In the genomic region with DNA sequence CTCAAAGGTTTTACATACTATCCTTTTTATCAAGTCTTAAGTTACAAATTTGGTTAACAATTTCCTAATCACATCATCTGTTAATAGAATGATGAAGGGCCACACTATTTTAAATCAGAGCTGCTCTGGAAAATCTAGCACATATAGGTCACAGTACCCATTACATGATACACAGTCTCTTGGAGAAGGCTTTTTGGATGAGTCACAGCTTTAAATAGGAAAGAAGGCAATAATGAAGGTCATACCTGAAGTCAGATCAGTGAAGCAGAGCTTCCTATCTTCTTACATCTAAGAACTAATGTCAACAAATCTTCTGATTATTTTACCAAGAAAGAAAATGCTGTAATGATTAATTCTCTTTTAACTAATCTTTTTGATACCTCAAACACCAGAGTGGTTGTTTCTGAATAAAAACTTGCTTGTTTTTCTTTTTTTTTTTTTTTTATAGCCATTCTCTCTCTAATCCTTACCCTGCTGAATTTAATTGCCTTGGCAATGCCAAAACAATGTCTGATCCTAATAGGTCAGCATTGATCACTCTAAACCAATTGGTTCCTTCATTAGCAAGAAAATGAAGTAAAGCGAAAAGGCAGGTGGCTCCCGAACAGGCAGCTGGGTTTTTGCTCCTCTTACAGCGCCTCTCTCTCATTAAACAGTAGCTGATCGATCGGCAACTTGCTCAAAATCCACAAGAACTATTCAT, we compare ENCODE assay signal across 16 cellular contexts.
A peak's percentile ranks its signal among the peaks of the same experiment; 100 is the strongest.
DNase-seq lines count a peak whose midpoint lies in the region; ATAC-seq and TF ChIP-seq lines count a peak whose summit lies in the region.
"Had no signal": no experiment of that assay in that cellular context is flagged by ENCODE, and none has a peak within 500 bp of the region (broad histone marks: within the 10 kb centered on the region; RNA-seq: fewer than 3 reads in every experiment).

No MANE protein-coding gene starts in this region.

- no peak overlapping the region for H4K5ac ChIP-seq in IMR-90 (ENCODE audit: low read depth, low read length)

- no peaks in the 10 kb centered on the region for H3K79me1 ChIP-seq in IMR-90 (ENCODE audit: low read depth in 1 of 2, low read length in 2 of 2)

- H3K14ac ChIP-seq in IMR-90 (replicated peaks; ENCODE audit: low read depth, low read length), result no peak overlapping the region

- no peak for ATAC-seq in IMR-90 (ENCODE audit: low read depth)
- no peak for ATAC-seq in body of pancreas
- ATAC-seq: naive thymus-derived CD4-positive, alpha-beta T cell had no signal

- BruUV-seq in IMR-90 (replicated peaks; lab: Mats Ljungman, UMichigan), result no TSS peak

- no peak overlapping the region for H3K23ac ChIP-seq in IMR-90 (ENCODE audit: low read depth, low read length)

- H4K91ac ChIP-seq in IMR-90 (ENCODE audit: insufficient read depth, low read depth, low read length), result no peak overlapping the region

- no peak overlapping the region for H2BK120ac ChIP-seq in IMR-90 (ENCODE audit: low read depth, low read length)

- H3K36me3 ChIP-seq in IMR-90 (ENCODE audit: control insufficient read depth, insufficient read depth, low read length) (no peaks in the 10 kb centered on the region), kidney epithelial cell (ENCODE audit: control insufficient read depth, insufficient read depth, low read length) (no peaks in the 10 kb centered on the region), body of pancreas (replicated peaks in 1 of 2; ENCODE audit: insufficient read depth in 1 of 2, low read depth in 2 of 2) (no peaks in the 10 kb centered on the region)
- H3K36me3 ChIP-seq: thoracic aorta had no signal

- H2AK5ac ChIP-seq in IMR-90 (ENCODE audit: low read depth, low read length), result no peak overlapping the region

- no peak overlapping the region for H3K4me2 ChIP-seq in IMR-90 (ENCODE audit: low read depth, low read length)

- H3K27me3 ChIP-seq in IMR-90 (ENCODE audit: control insufficient read depth, insufficient read depth, low read length) (no peaks in the 10 kb centered on the region), kidney epithelial cell (ENCODE audit: control insufficient read depth, insufficient read depth, low read length) (no peaks in the 10 kb centered on the region), body of pancreas (no peaks in the 10 kb centered on the region)

- no peak overlapping the region for H3K18ac ChIP-seq in IMR-90 (ENCODE audit: low read depth, low read length)

- H2AK9ac ChIP-seq in IMR-90 (replicated peaks; ENCODE audit: low read depth, low read length, poor library complexity), result no peak overlapping the region

- H3K56ac ChIP-seq in IMR-90 (ENCODE audit: extremely low read depth, insufficient read depth, low read length), result no peak overlapping the region

- in situ Hi-C loops in IMR-90 (cut with MboI; ENCODE audit: low sequenced_read_pairs), result no loop called here

- H3K9ac ChIP-seq in IMR-90 (ENCODE audit: low read depth, low read length), result no peak overlapping the region

- H3K4ac ChIP-seq in IMR-90 (ENCODE audit: low read depth, low read length), result no peak overlapping the region

- intact Hi-C loops in IMR-90 (cut with micrococcal nuclease) (no loop called here), body of pancreas (cut with DNase I) (no loop called here)

- H4K20me1 ChIP-seq in IMR-90 (ENCODE audit: insufficient read depth, low read length), result no peaks in the 10 kb centered on the region

- TF ChIP-seq POLR2A in IMR-90 (IDR thresholded peaks at IDR 0.05; ENCODE audit: low read depth, low read length) (no peak), body of pancreas (IDR thresholded peaks at IDR 0.05) (no peak)

- TF ChIP-seq CTCF in IMR-90 (conservative IDR thresholded peaks at IDR 0.05; ENCODE audit: low read depth, low read length) (no peak), kidney epithelial cell (IDR thresholded peaks at IDR 0.05; ENCODE audit: insufficient read depth, low read length, poor library complexity, severe bottlenecking) (no peak), body of pancreas (IDR thresholded peaks at IDR 0.05) (no peak), GM10266 (IDR thresholded peaks at IDR 0.05; ENCODE audit: control insufficient read depth, insufficient read depth, low read depth, missing control alignments) (no peak)

- no peak overlapping the region for H2AFZ ChIP-seq in IMR-90 (replicated peaks; ENCODE audit: low read length, poor library complexity)

- CTCF ChIA-PET in IMR-90 (lab: Yijun Ruan, JAX), result no interaction called here

- WGBS in IMR-90 (ENCODE audit: extremely low coverage in 2 of 2, insufficient read length in 1 of 2), 2 experiments, result 80% methylated on average over 1 of the region's 5 CpGs; no CpG with 5 or more reads in 1 of the 2 experiments
- WGBS in body of pancreas, 2 donors, result 70 to 76% methylated on average over 5 of the region's 5 CpGs

- H3K9me3 ChIP-seq in IMR-90 (ENCODE audit: control insufficient read depth, insufficient read depth, low read length) (no peaks in the 10 kb centered on the region), body of pancreas (no peaks in the 10 kb centered on the region)
- H3K9me3 ChIP-seq: thoracic aorta had no signal

- DNase-seq in ELR (ENCODE audit: low read depth) (peak; percentile 51), IMR-90 (peak; percentile 55), astrocyte of the hippocampus (ENCODE audit: low read depth, low spot score) (peak; percentile 11), kidney epithelial cell (ENCODE audit: low read depth) (peak; percentile 26), body of pancreas (no peak), DMS79 (lab: John Stamatoyannopoulos, UW) (no peak), GM10266 (ENCODE audit: extremely low spot score) (no peak), NOMO-1 (lab: John Stamatoyannopoulos, UW; ENCODE audit: unreplicated experiment in 2 of 2) (no peak)
- DNase-seq: activated naive CD4-positive, alpha-beta T cell treated with anti-CD3 and anti-CD28 coated beads, Interleukin-2, amount 10 ng/mL, durations not matched to agents 7 days and 5 days; AML-193; cerebellar nuclear complex; naive thymus-derived CD4-positive, alpha-beta T cell; NCI-H1048; NCI-H2227 treated with DMSO at 0.1 percent for 48 hours had no signal

- H3K4me1 ChIP-seq in IMR-90 (ENCODE audit: control insufficient read depth, insufficient read depth, low read length) (peaks cover 2% of the 10 kb centered on the region; the same call in 1 of the 2 replicates), body of pancreas (no peaks in the 10 kb centered on the region)

- H4K8ac ChIP-seq in IMR-90 (ENCODE audit: low read depth in 2 of 2, low read length in 2 of 2), result no peak overlapping the region

- no peaks in the 10 kb centered on the region for H3K9me1 ChIP-seq in IMR-90 (ENCODE audit: insufficient read depth, low read length)

- POLR2A ChIA-PET in IMR-90 (lab: Charles Lee; ENCODE audit: unreplicated experiment), result no interaction called here

- H3K27ac ChIP-seq in IMR-90 (ENCODE audit: insufficient read depth, low read length) (no peak overlapping the region), body of pancreas (no peak overlapping the region)
- H3K27ac ChIP-seq: thoracic aorta, VCaP had no signal

- no peak for TF ChIP-seq RAD21 in IMR-90 (IDR thresholded peaks at IDR 0.05; ENCODE audit: low read length)

- no peak overlapping the region for H2BK5ac ChIP-seq in IMR-90 (ENCODE audit: low read depth, low read length, poor library complexity, severe bottlenecking)

- H3K4me3 ChIP-seq in IMR-90 (ENCODE audit: insufficient read depth, low read depth, low read length) (no peak overlapping the region), kidney epithelial cell (ENCODE audit: low read depth, low read length) (no peak overlapping the region), body of pancreas (no peak overlapping the region)
- H3K4me3 ChIP-seq: thoracic aorta had no signal

- dilution Hi-C loops in IMR-90 (cut with HindIII; ENCODE audit: low sequenced_read_pairs, unreplicated experiment), result no loop called here

- H2BK20ac ChIP-seq in IMR-90 (ENCODE audit: low read depth, low read length), result no peak overlapping the region

- no peak overlapping the region for H2BK15ac ChIP-seq in IMR-90 (ENCODE audit: low read depth, low read length)

TF ChIP-seq in IMR-90, 13 proteins besides CTCF, POLR2A, EP300 and RAD21:
- TF ChIP-seq RCOR1 (IDR thresholded peaks at IDR 0.05; ENCODE audit: insufficient replicate concordance, low read length) (no peak), MXI1 (IDR thresholded peaks at IDR 0.05; ENCODE audit: borderline replicate concordance, low read depth, low read length) (no peak), SMC3 (IDR thresholded peaks at IDR 0.05; ENCODE audit: low read depth, low read length) (no peak), CHD1 (IDR thresholded peaks at IDR 0.05; ENCODE audit: low read depth, low read length) (no peak), MAFK (IDR thresholded peaks at IDR 0.05; ENCODE audit: low read depth, low read length) (no peak), BHLHE40 (IDR thresholded peaks at IDR 0.05; ENCODE audit: low read depth, low read length) (no peak), NFE2L2 (IDR thresholded peaks at IDR 0.05; ENCODE audit: low read depth, low read length) (no peak), CEBPB (IDR thresholded peaks at IDR 0.05; ENCODE audit: low read depth, low read length) (no peak), FOS (IDR thresholded peaks at IDR 0.05; ENCODE audit: low read depth, low read length) (no peak), RFX5 (IDR thresholded peaks at IDR 0.05; ENCODE audit: low read depth, low read length) (no peak), MAZ (IDR thresholded peaks at IDR 0.05; ENCODE audit: borderline replicate concordance, low read depth, low read length) (no peak)
- TF ChIP-seq, protein P1, sequence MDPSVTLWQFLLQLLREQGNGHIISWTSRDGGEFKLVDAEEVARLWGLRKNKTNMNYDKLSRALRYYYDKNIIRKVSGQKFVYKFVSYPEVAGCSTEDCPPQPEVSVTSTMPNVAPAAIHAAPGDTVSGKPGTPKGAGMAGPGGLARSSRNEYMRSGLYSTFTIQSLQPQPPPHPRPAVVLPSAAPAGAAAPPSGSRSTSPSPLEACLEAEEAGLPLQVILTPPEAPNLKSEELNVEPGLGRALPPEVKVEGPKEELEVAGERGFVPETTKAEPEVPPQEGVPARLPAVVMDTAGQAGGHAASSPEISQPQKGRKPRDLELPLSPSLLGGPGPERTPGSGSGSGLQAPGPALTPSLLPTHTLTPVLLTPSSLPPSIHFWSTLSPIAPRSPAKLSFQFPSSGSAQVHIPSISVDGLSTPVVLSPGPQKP (IDR thresholded peaks at IDR 0.05; ENCODE audit: borderline replicate concordance, low read depth, low read length), result no peak
- TF ChIP-seq, protein P2, sequence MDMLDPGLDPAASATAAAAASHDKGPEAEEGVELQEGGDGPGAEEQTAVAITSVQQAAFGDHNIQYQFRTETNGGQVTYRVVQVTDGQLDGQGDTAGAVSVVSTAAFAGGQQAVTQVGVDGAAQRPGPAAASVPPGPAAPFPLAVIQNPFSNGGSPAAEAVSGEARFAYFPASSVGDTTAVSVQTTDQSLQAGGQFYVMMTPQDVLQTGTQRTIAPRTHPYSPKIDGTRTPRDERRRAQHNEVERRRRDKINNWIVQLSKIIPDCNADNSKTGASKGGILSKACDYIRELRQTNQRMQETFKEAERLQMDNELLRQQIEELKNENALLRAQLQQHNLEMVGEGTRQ (IDR thresholded peaks at IDR 0.05; ENCODE audit: low read depth, low read length), result no peak
TF ChIP-seq in IMR-90: peak in this region for 0.

Comparison
In these comparisons a context has a peak if more than half of its experiments do, and no peak if none do; other contexts are left out.
1. DNase-seq: peak in ELR (single experiment), IMR-90 (single experiment), astrocyte of the hippocampus (single experiment) and kidney epithelial cell (single experiment); none in body of pancreas (0 of 4), DMS79 (single experiment), GM10266 (single experiment) and NOMO-1 (0 of 2).